3 cellular contexts compared by ENCODE assay signal in genomic region chr3:195623168-195623565, GRCh38. TPM values are rescaled to one million over a fixed set of nuclear protein-coding genes. Genes with fewer than 3 reads are reported as not detected.
"Had no signal": no experiment of that assay in that cellular context is flagged by ENCODE, and none has a peak within 500 bp of the region (broad histone marks: within the 10 kb centered on the region; RNA-seq: fewer than 3 reads in every experiment).

No MANE protein-coding gene starts in this region.

RNA-seq across cellular contexts. Expression of gene APOD, which starts 39.4 kb away (rescaled TPM):
- total RNA-seq: M059J, PC-3, SJSA1 had no signal
